ENCODE assay signal across 1 cellular context in genomic region chr17:17401271-17401781, GRCh38.
A peak's percentile ranks its signal among the peaks of the same experiment; 100 is the strongest.
TF ChIP-seq lines count a peak whose summit lies in the region.

No MANE protein-coding gene starts in this region.

TF ChIP-seq in K562, 482 proteins besides CTCF, POLR2A, EP300 and RAD21 (continued from another document):
- TF ChIP-seq MYC (IDR thresholded peaks at IDR 0.05; ENCODE audit: low read depth, low read length): 0 out of 2 replicates have a peak, but pooled peaks have one; percentile 39
- no peak for TF ChIP-seq MYC (CRISPR knock-in tag; IDR thresholded peaks at IDR 0.05; ENCODE audit: borderline replicate concordance, low read depth)
- TF ChIP-seq ZFP36 (IDR thresholded peaks at IDR 0.05; ENCODE audit: low read depth, low read length, partially characterized antibody): no peak
- no peak for TF ChIP-seq SUPT5H (IDR thresholded peaks at IDR 0.05)
- no peak for TF ChIP-seq ZNF280B (CRISPR knock-in tag; IDR thresholded peaks at IDR 0.05)
- no peak for TF ChIP-seq KLF6 (CRISPR knock-in tag; IDR thresholded peaks at IDR 0.05; ENCODE audit: borderline replicate concordance)
- no peak for TF ChIP-seq TAF1 (IDR thresholded peaks at IDR 0.05; ENCODE audit: control insufficient read depth, extremely low read depth, insufficient read depth, low read length, severe bottlenecking)
- peak; percentile 43; the same call in 1 of the 2 replicates for TF ChIP-seq RAD51 (IDR thresholded peaks at IDR 0.05; ENCODE audit: borderline replicate concordance, low read depth)
- no peak for TF ChIP-seq CBFB (CRISPR knock-in tag; IDR thresholded peaks at IDR 0.05)
- TF ChIP-seq VEZF1 (CRISPR knock-in tag; IDR thresholded peaks at IDR 0.05): no peak
- TF ChIP-seq ZC3H8 (IDR thresholded peaks at IDR 0.05): no peak
- no peak for TF ChIP-seq RFX7 (CRISPR knock-in tag; IDR thresholded peaks at IDR 0.05)
- TF ChIP-seq HSF4 (CRISPR knock-in tag; IDR thresholded peaks at IDR 0.05; ENCODE audit: borderline replicate concordance): no peak
- no peak for TF ChIP-seq RB1 (IDR thresholded peaks at IDR 0.05; ENCODE audit: low read depth)
- no peak for TF ChIP-seq TEAD2 (tag; IDR thresholded peaks at IDR 0.05)
- no peak for TF ChIP-seq JUN (IDR thresholded peaks at IDR 0.05; ENCODE audit: borderline replicate concordance, low read depth, low read length)
- no peak for TF ChIP-seq JUN (CRISPR knock-in tag; IDR thresholded peaks at IDR 0.05; ENCODE audit: borderline replicate concordance)
- TF ChIP-seq, protein P1, sequence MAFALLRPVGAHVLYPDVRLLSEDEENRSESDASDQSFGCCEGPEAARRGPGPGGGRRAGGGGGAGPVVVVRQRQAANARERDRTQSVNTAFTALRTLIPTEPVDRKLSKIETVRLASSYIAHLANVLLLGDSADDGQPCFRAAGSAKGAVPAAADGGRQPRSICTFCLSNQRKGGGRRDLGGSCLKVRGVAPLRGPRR (CRISPR knock-in tag; IDR thresholded peaks at IDR 0.05): no peak
- TF ChIP-seq, protein P2, sequence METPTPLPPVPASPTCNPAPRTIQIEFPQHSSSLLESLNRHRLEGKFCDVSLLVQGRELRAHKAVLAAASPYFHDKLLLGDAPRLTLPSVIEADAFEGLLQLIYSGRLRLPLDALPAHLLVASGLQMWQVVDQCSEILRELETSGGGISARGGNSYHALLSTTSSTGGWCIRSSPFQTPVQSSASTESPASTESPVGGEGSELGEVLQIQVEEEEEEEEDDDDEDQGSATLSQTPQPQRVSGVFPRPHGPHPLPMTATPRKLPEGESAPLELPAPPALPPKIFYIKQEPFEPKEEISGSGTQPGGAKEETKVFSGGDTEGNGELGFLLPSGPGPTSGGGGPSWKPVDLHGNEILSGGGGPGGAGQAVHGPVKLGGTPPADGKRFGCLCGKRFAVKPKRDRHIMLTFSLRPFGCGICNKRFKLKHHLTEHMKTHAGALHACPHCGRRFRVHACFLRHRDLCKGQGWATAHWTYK (CRISPR knock-in tag; IDR thresholded peaks at IDR 0.05): no peak
- no peak for TF ChIP-seq TSC22D4 (tag; IDR thresholded peaks at IDR 0.05)
- peak; percentile 74 for TF ChIP-seq BHLHE40 (IDR thresholded peaks at IDR 0.05; ENCODE audit: low read length)
- no peak for TF ChIP-seq IFI16 (CRISPR knock-in tag; IDR thresholded peaks at IDR 0.05)
- no peak for TF ChIP-seq NELFE (IDR thresholded peaks at IDR 0.05; ENCODE audit: insufficient read depth, insufficient read length)
- TF ChIP-seq ZBTB7A (IDR thresholded peaks at IDR 0.05; ENCODE audit: borderline replicate concordance, control insufficient read depth, low read depth, low read length): no peak
- peak; percentile 50 for TF ChIP-seq CTCFL (IDR thresholded peaks at IDR 0.05; ENCODE audit: borderline replicate concordance, insufficient read depth, low read depth, low read length, poor library complexity, severe bottlenecking)
- TF ChIP-seq PHB (CRISPR knock-in tag; IDR thresholded peaks at IDR 0.05): no peak
- no peak for TF ChIP-seq POLR3G (IDR thresholded peaks at IDR 0.05; ENCODE audit: extremely low read depth, insufficient read length, insufficient replicate concordance)
- no peak for TF ChIP-seq DNMT1 (IDR thresholded peaks at IDR 0.05)
- no peak for TF ChIP-seq ELF1 (tag; IDR thresholded peaks at IDR 0.05)
- TF ChIP-seq ZFX (CRISPR knock-in tag; IDR thresholded peaks at IDR 0.05): no peak
